17 cellular contexts compared by ENCODE assay signal in the genomic region with DNA sequence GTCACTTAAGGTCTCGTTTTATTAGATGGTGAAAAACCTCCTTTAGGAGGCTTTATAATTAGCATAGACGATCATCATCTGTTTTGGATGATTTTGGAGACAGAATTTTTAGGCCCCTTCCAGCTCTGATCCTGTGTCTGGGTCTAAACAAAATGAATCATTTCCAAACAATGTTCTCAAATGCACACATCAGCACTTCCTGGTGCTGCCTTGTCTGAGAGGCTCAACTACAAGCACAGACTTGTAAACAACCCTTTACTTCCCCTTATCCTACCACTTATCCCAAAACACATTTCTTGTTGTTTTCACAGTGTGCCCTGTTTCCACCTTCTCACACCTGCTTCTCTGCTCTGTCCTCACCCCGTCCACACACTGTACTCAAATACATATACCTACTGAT.
DNase-seq lines count a peak whose midpoint lies in the region; ATAC-seq, FAIRE-seq and TF ChIP-seq lines count a peak whose summit lies in the region.
"Had no signal": no experiment of that assay in that cellular context is flagged by ENCODE, and none has a peak within 500 bp of the region (broad histone marks: within the 10 kb centered on the region; RNA-seq: fewer than 3 reads in every experiment).

No MANE protein-coding gene starts in this region.

- CTCF ChIA-PET in BJ (lab: Yijun Ruan, JAX) = no interaction called here

- no peak overlapping the region for H3K4me3 Mint-ChIP-seq in mesothelial cell of epicardium
- no peak overlapping the region for H3K4me3 Mint-ChIP-seq in activated naive CD8-positive, alpha-beta T cell treated with anti-CD3 and anti-CD28 coated beads, Interleukin-2, amount 50 U/mL, for 24 hours
- H3K4me3 Mint-ChIP-seq: neural progenitor cell; stimulated activated memory B cell treated with anti-CD40 and anti-IgM and Interleukin-4, amounts not matched to agents 10 μg/mL and 1 μg/mL and 100 μg/mL, for 72 hours; T-cell had no signal

- no peaks in the 10 kb centered on the region for H3K27me3 Mint-ChIP-seq in mesothelial cell of epicardium (ENCODE audit: low read depth)
- H3K27me3 Mint-ChIP-seq in activated naive CD8-positive, alpha-beta T cell treated with anti-CD3 and anti-CD28 coated beads, Interleukin-2, amount 50 U/mL, for 24 hours = no peaks in the 10 kb centered on the region
- H3K27me3 Mint-ChIP-seq: stimulated activated memory B cell treated with anti-CD40 and anti-IgM and Interleukin-4, amounts not matched to agents 10 μg/mL and 1 μg/mL and 100 μg/mL, for 72 hours; T-cell had no signal

- FAIRE-seq in endometrium (lab: Jason Lieb, UNC) = peak; percentile 83
- FAIRE-seq: GM19239 had no signal

- DNase-seq in BJ (ENCODE audit: low read depth) (peak; percentile 27), NCI-H226 (peak; percentile 17), mesothelial cell of epicardium (ENCODE audit: low spot score in 2 of 2, unreplicated experiment in 2 of 2) (no peak), GF-D8 (lab: John Stamatoyannopoulos, UW) (no peak), occipital lobe (lab: John Stamatoyannopoulos, UW) (no peak)
- no peak for DNase-seq in activated naive CD8-positive, alpha-beta T cell treated with anti-CD3 and anti-CD28 coated beads, Interleukin-2, amount 50 U/mL, for 24 hours
- DNase-seq: activated CD4-positive, alpha-beta T cell treated with anti-CD3 and anti-CD28 coated beads, Interleukin-2, amount 50 U/mL, for 48 hours; activated naive CD4-positive, alpha-beta T cell treated with anti-CD3 and anti-CD28 coated beads, Interleukin-2, amount 50 U/mL, for 16 hours; effector CD8-positive, alpha-beta T cell; MV-4-11; NK-92 treated with Interleukin-12 subunit alpha and Interleukin-12 subunit beta, amount 100 ng/mL, for 24 hours; T-cell had no signal

- no peak overlapping the region for H3K4me3 ChIP-seq in BJ (ENCODE audit: low read depth, low read length)
- H3K4me3 ChIP-seq: neural progenitor cell had no signal

- H3K36me3 Mint-ChIP-seq in mesothelial cell of epicardium = no peaks in the 10 kb centered on the region
- no peaks in the 10 kb centered on the region for H3K36me3 Mint-ChIP-seq in activated naive CD8-positive, alpha-beta T cell treated with anti-CD3 and anti-CD28 coated beads, Interleukin-2, amount 50 U/mL, for 24 hours (ENCODE audit: low read depth)
- H3K36me3 Mint-ChIP-seq: neural progenitor cell; stimulated activated memory B cell treated with anti-CD40 and anti-IgM and Interleukin-4, amounts not matched to agents 10 μg/mL and 1 μg/mL and 100 μg/mL, for 72 hours; T-cell had no signal

- TF ChIP-seq CTCF in BJ (IDR thresholded peaks at IDR 0.05; ENCODE audit: insufficient read depth, low read depth, low read length) (no peak), mesothelial cell of epicardium (IDR thresholded peaks at IDR 0.05; ENCODE audit: unreplicated experiment) (no peak)

- no peaks in the 10 kb centered on the region for H3K27me3 ChIP-seq in BJ (ENCODE audit: control insufficient read depth, insufficient read depth, low read length)
- H3K27me3 ChIP-seq: neural progenitor cell had no signal

- no peak for ATAC-seq in activated naive CD8-positive, alpha-beta T cell treated with anti-CD3 and anti-CD28 coated beads, Interleukin-2, amount 50 U/mL, for 24 hours
- no peak for ATAC-seq in GM18873 (IDR thresholded peaks at IDR 0.05; ENCODE audit: low FRiP score, unreplicated experiment)
- ATAC-seq: stimulated activated memory B cell treated with anti-CD40 and anti-IgM and Interleukin-4, amounts not matched to agents 10 μg/mL and 1 μg/mL and 100 μg/mL, for 72 hours; T-cell had no signal

- H3K27ac Mint-ChIP-seq in mesothelial cell of epicardium = peak overlapping the region; percentile 37
- no peak overlapping the region for H3K27ac Mint-ChIP-seq in activated naive CD8-positive, alpha-beta T cell treated with anti-CD3 and anti-CD28 coated beads, Interleukin-2, amount 50 U/mL, for 24 hours
- H3K27ac Mint-ChIP-seq: neural progenitor cell; stimulated activated memory B cell treated with anti-CD40 and anti-IgM and Interleukin-4, amounts not matched to agents 10 μg/mL and 1 μg/mL and 100 μg/mL, for 72 hours; T-cell had no signal

- H3K4me1 Mint-ChIP-seq in mesothelial cell of epicardium = peaks cover 17% of the 10 kb centered on the region
- no peaks in the 10 kb centered on the region for H3K4me1 Mint-ChIP-seq in activated naive CD8-positive, alpha-beta T cell treated with anti-CD3 and anti-CD28 coated beads, Interleukin-2, amount 50 U/mL, for 24 hours
- H3K4me1 Mint-ChIP-seq: neural progenitor cell; stimulated activated memory B cell treated with anti-CD40 and anti-IgM and Interleukin-4, amounts not matched to agents 10 μg/mL and 1 μg/mL and 100 μg/mL, for 72 hours; T-cell had no signal

- H3K36me3 ChIP-seq in BJ (ENCODE audit: control insufficient read depth, insufficient read depth, low read length) = no peaks in the 10 kb centered on the region
- H3K36me3 ChIP-seq: neural progenitor cell had no signal

- POLR2A ChIA-PET in BJ (lab: Charles Lee) = no interaction called here

- H3K9me3 Mint-ChIP-seq in mesothelial cell of epicardium = peaks cover 30% of the 10 kb centered on the region
- no peaks in the 10 kb centered on the region for H3K9me3 Mint-ChIP-seq in activated naive CD8-positive, alpha-beta T cell treated with anti-CD3 and anti-CD28 coated beads, Interleukin-2, amount 50 U/mL, for 24 hours
- H3K9me3 Mint-ChIP-seq: neural progenitor cell had no signal

Comparison
In these comparisons a context has a peak if more than half of its experiments do, and no peak if none do; other contexts are left out.
1. DNase-seq: peak in BJ (single experiment) and NCI-H226 (single experiment); none in mesothelial cell of epicardium (0 of 2), activated naive CD8-positive, alpha-beta T cell treated with anti-CD3 and anti-CD28 coated beads, Interleukin-2, amount 50 U/mL, for 24 hours (single experiment), GF-D8 (single experiment) and occipital lobe (single experiment).